Comparison of ENCODE assay signal across 8 cellular contexts in the genomic region with DNA sequence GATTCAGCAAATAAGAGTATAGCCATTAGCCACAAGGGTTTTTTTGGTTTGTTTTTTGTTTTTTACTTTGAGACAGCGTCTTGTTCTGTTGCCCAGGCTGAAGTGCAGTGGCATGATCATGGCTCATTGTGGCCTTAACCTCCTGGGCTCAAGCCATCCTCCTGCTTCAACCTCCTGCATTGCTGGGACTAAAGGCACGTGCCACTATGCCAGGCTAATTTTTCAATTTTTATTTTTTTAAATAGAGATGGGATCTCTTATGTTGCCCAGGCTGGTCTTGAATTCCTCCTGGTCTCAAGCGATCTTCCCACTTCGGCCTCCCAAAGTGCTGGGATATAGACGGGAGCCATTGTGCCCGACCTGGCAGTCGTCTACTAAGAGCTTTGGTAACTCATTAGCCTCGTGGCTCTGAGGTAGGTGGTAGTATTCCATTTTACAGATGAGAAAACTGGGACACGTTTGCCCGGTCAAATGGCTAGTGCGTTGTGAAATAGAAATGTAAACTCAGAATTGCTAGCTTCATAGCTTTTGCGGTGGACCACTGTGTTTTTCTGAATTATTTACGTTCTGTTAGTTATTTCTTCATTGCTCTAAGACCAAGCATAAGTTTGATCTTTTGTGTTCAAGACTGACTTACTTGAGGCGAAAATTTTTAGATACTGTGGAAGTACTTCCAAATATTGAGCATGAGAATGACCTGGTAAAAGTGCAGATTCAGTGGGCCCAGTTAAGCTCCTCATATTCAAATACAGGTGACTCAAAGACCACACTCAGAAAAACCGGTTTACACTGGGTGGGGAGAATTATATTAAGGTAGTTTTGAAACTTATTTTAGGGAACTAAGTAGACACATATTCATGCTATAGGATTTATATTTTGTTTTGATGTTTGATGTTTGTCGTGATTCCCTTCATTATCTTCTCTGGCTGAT. TPM values are rescaled to one million over a fixed set of nuclear protein-coding genes. Genes with fewer than 3 reads are reported as not detected.
A peak's percentile ranks its signal among the peaks of the same experiment; 100 is the strongest.
DNase-seq lines count a peak whose midpoint lies in the region; ATAC-seq and TF ChIP-seq lines count a peak whose summit lies in the region.

No MANE protein-coding gene starts in this region.

- H3K9me3 ChIP-seq in ES-I3 (ENCODE audit: control insufficient read depth, insufficient read depth, low read length) (no peaks in the 10 kb centered on the region), OCI-LY7 (ENCODE audit: low read length) (no peaks in the 10 kb centered on the region), parathyroid adenoma (ENCODE audit: control insufficient read depth, low read length) (no peaks in the 10 kb centered on the region)

- no TSS peak for BruUV-seq in OCI-LY7 (replicated peaks; lab: Mats Ljungman, UMichigan)

- no peaks in the 10 kb centered on the region for H3K27me3 ChIP-seq in parathyroid adenoma (ENCODE audit: control insufficient read depth, insufficient read depth, low read length)

- intact Hi-C loops in OCI-LY7 (cut with micrococcal nuclease; ENCODE audit: unreplicated experiment) = no loop called here

- H3K27ac ChIP-seq in OCI-LY7 (ENCODE audit: low read depth, low read length, poor library complexity, severe bottlenecking) (peak overlapping the region; percentile 81), epithelial cell of prostate (peak overlapping the region; percentile 87), parathyroid adenoma (no peak overlapping the region)

- H4K20me1 ChIP-seq in OCI-LY7 (ENCODE audit: insufficient read depth, low read length) = peaks cover 45% of the 10 kb centered on the region

- POLR2A ChIA-PET in OCI-LY7 (lab: Charles Lee) = interaction anchor here (0.6 to 2.3 kb wide), 4 partner anchors 10 to 173 kb away, joined by 3 to 21 read pairs (median 6); no protein-coding TSS in a partner anchor

- H3K36me3 ChIP-seq in ES-I3 (ENCODE audit: insufficient read depth, low read length) (peaks cover 7% of the 10 kb centered on the region; the same call in 1 of the 2 replicates), OCI-LY7 (ENCODE audit: insufficient read depth, low read length) (peaks cover 64% of the 10 kb centered on the region), parathyroid adenoma (ENCODE audit: control insufficient read depth, insufficient read depth, low read length) (no peaks in the 10 kb centered on the region)

- DNase-seq in OCI-LY7 (ENCODE audit: low spot score) = peak; percentile 47
- DNase-seq in epithelial cell of prostate (ENCODE audit: low read depth, low spot score) = no peak
- no peak for DNase-seq in DMS53 (lab: John Stamatoyannopoulos, UW)
- no peak for DNase-seq in Ammon's horn (ENCODE audit: low spot score)
- DNase-seq in glomerular visceral epithelial cell (ENCODE audit: extremely low spot score) = no peak

- no peak overlapping the region for H2AFZ ChIP-seq in OCI-LY7 (ENCODE audit: low read length)
- no peak overlapping the region for H2AFZ ChIP-seq in parathyroid adenoma

- peaks cover 93% of the 10 kb centered on the region for H3K79me2 ChIP-seq in OCI-LY7 (ENCODE audit: insufficient read depth, low read depth, low read length)
- peaks cover 59% of the 10 kb centered on the region for H3K79me2 ChIP-seq in parathyroid adenoma

- H3K4me3 ChIP-seq in OCI-LY7 (ENCODE audit: low read depth, low read length, poor library complexity, severe bottlenecking) (peak overlapping the region; percentile 95), parathyroid adenoma (ENCODE audit: low read depth, low read length) (peak overlapping the region; percentile 97)

- H3K9me2 ChIP-seq in OCI-LY7 (ENCODE audit: insufficient read depth, low read length) = no peaks in the 10 kb centered on the region

- TF ChIP-seq CTCF in OCI-LY7 (conservative IDR thresholded peaks at IDR 0.05; ENCODE audit: low read length) = no peak
- no peak for TF ChIP-seq CTCF in parathyroid adenoma (IDR thresholded peaks at IDR 0.05)

- CTCF ChIA-PET in OCI-LY7 (lab: Charles Lee; ENCODE audit: unreplicated experiment) = no interaction called here

- peak overlapping the region; percentile 98 for H3K9ac ChIP-seq in ES-I3 (ENCODE audit: low read depth, low read length)
- no peak overlapping the region for H3K9ac ChIP-seq in parathyroid adenoma

- H3K4me1 ChIP-seq in ES-I3 (ENCODE audit: insufficient read depth, low read length) (peaks cover 27% of the 10 kb centered on the region), OCI-LY7 (ENCODE audit: insufficient read depth, low read length, poor library complexity, severe bottlenecking) (peaks cover 49% of the 10 kb centered on the region), parathyroid adenoma (peaks cover 7% of the 10 kb centered on the region)

- peak overlapping the region; percentile 98 for H3K4me2 ChIP-seq in OCI-LY7 (ENCODE audit: low read length)
- H3K4me2 ChIP-seq in parathyroid adenoma (ENCODE audit: low read length) = peak overlapping the region; percentile 98

- ATAC-seq in GM21723 (IDR thresholded peaks at IDR 0.05; ENCODE audit: unreplicated experiment) = no peak

RNA-seq across cellular contexts. Expression of a gene that starts 2.1 kb away (rescaled TPM):
- 40.9 and 46.1 TPM in 2 replicates for total RNA-seq in OCI-LY7 (2014; rRNA removed; shearing (Covaris generic))
- 66.6 and 71.3 TPM in 2 replicates for total RNA-seq in OCI-LY7 (2022)

RNA-seq across cellular contexts. Expression of a gene that starts 44.6 kb away (rescaled TPM):
- total RNA-seq in OCI-LY7 (2014; rRNA removed; shearing (Covaris generic)) = 15.3 and 19.8 TPM in 2 replicates
- 35.5 and 37.2 TPM in 2 replicates for total RNA-seq in OCI-LY7 (2022)
